6 cellular contexts compared by ENCODE assay signal in genomic region chr5:79811904-79812303, GRCh38.
"Had no signal": no experiment of that assay in that cellular context is flagged by ENCODE, and none has a peak within 500 bp of the region (broad histone marks: within the 10 kb centered on the region; RNA-seq: fewer than 3 reads in every experiment).

No MANE protein-coding gene starts in this region.

- H3K4me2 ChIP-seq: GM23338 had no signal

- H3K4me3 ChIP-seq: GM23338 had no signal

- DNase-seq: H9, HCEC 1CT, HFFc6, IMR-90, KBM-7 had no signal
